In the genomic region with DNA sequence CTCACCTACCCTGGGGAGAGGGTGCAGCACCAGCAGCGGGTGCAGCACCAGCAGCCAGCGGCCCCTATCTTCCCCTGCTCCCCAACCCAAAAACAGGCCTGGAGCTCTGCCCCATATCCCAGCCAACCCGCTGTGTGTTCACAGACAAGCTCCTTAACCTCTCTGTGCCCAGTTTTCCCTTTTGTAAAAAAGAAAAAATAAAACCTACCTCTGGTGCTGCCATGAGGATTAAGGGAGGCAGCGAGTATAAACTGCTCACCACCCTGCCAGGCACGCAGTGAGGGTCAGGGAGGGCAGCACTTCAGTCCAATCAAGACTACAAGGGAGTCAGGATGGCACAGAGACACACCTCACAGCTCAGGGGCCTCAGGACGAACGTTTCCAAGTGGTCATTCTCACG, we compare ENCODE assay signal across 27 cellular contexts.
"Had no signal": no experiment of that assay in that cellular context is flagged by ENCODE, and none has a peak within 500 bp of the region (broad histone marks: within the 10 kb centered on the region; RNA-seq: fewer than 3 reads in every experiment).

No MANE protein-coding gene starts in this region.

- H3K27ac ChIP-seq: brain microvascular endothelial cell, coronary artery, dorsolateral prefrontal cortex, foreskin keratinocyte, gastrocnemius medialis, heart left ventricle had no signal

- ATAC-seq: activated CD8-positive, alpha-beta T cell treated with anti-CD3 and anti-CD28 coated beads for 36 hours; activated T-cell treated with anti-CD3 and anti-CD28 coated beads, Interleukin-2, amount 50 U/mL, for 4 hours; activated T-helper 17 cell treated with anti-CD3 and anti-CD28 coated beads, Interleukin-2, amount 50 U/mL, for 72 hours; esophagus mucosa; foreskin keratinocyte; gastrocnemius medialis; heart left ventricle had no signal

- H3K27me3 ChIP-seq: brain microvascular endothelial cell, dorsolateral prefrontal cortex, gastrocnemius medialis had no signal

- H3K4me3 ChIP-seq: coronary artery, dorsolateral prefrontal cortex, gastrocnemius medialis, heart left ventricle had no signal

- DNase-seq: activated CD4-positive, alpha-beta T cell treated with anti-CD3 and anti-CD28 coated beads for 1 hour; activated CD4-positive, alpha-beta T cell treated with anti-CD3 and anti-CD28 coated beads for 48 hours; activated CD4-positive, alpha-beta T cell treated with anti-CD3 and anti-CD28 coated beads, Interleukin-2, amount 50 U/mL, for 1 hour; activated CD4-positive, alpha-beta T cell treated with anti-CD3 and anti-CD28 coated beads, Interleukin-2, amount 50 U/mL, for 48 hours; activated CD8-positive, alpha-beta memory T cell treated with anti-CD3 and anti-CD28 coated beads for 24 hours; activated CD8-positive, alpha-beta T cell treated with anti-CD3 and anti-CD28 coated beads for 36 hours; activated effector memory CD4-positive, alpha-beta T cell treated with Interleukin-2 at 50 U/mL for 16 hours; activated gamma-delta T cell treated with Interleukin-2 at 50 U/mL for 16 hours; activated naive CD4-positive, alpha-beta T cell treated with anti-CD3 and anti-CD28 coated beads, Interleukin-2, amount 50 U/mL, for 16 hours; activated naive CD4-positive, alpha-beta T cell treated with Interleukin-2 at 50 U/mL for 16 hours; activated T-cell treated with anti-CD3 and anti-CD28 coated beads, Interleukin-2, amount 50 U/mL, for 4 hours; amniotic stem cell; anterior cingulate cortex; brain microvascular endothelial cell; dorsolateral prefrontal cortex; effector memory CD4-positive, alpha-beta T cell; endodermal cell; foreskin keratinocyte; gastrocnemius medialis; glutamatergic neuron; heart left ventricle; T-helper 2 cell had no signal

- H3K36me3 ChIP-seq: brain microvascular endothelial cell, gastrocnemius medialis, heart left ventricle had no signal

- H3K4me1 ChIP-seq: foreskin keratinocyte had no signal

- FAIRE-seq: astrocyte, bronchial epithelial cell had no signal

- H3K9me3 ChIP-seq: gastrocnemius medialis, heart left ventricle had no signal
